Comparison of ENCODE assay signal across 16 cellular contexts in genomic region chr6:22045261-22045912, GRCh38.
"Had no signal": no experiment of that assay in that cellular context is flagged by ENCODE, and none has a peak within 500 bp of the region (broad histone marks: within the 10 kb centered on the region; RNA-seq: fewer than 3 reads in every experiment).

No MANE protein-coding gene starts in this region.

- H3K27me3 ChIP-seq: hepatocyte, sigmoid colon, upper lobe of right lung had no signal

- ATAC-seq: lower lobe of right lung, psoas muscle, upper lobe of right lung had no signal

- DNase-seq: activated CD4-positive, alpha-beta T cell treated with anti-CD3 and anti-CD28 coated beads for 48 hours; activated naive CD4-positive, alpha-beta T cell treated with anti-CD3 and anti-CD28 coated beads, Interleukin-2, amount 50 U/mL, for 16 hours; anterior cingulate cortex; cerebellar nuclear complex; dermis blood vessel endothelial cell; erythroblast; kidney glomerular epithelial cell; lower lobe of right lung; naive B cell; psoas muscle; sigmoid colon; T-helper 9 cell; upper lobe of right lung had no signal

- H3K4me3 Mint-ChIP-seq: naive B cell had no signal

- H3K27ac ChIP-seq: hepatocyte, lower lobe of right lung, psoas muscle, sigmoid colon, upper lobe of right lung, VCaP had no signal

- H3K4me1 Mint-ChIP-seq: naive B cell had no signal

- H3K27ac Mint-ChIP-seq: activated T-helper 2 cell treated with anti-CD3 and anti-CD28 coated beads, Interferon-gamma antibody, Interleukin-2, Interleukin-4, amounts not matched to agents 10 μg/mL and 5 μg/mL and 100 μg/mL, durations not matched to agents 14 hours and 24 hours and 36 hours; naive B cell had no signal

- H3K4me3 ChIP-seq: hepatocyte, lower lobe of right lung, psoas muscle, sigmoid colon, upper lobe of right lung had no signal

- H3K9me3 ChIP-seq: psoas muscle had no signal

- H3K36me3 ChIP-seq: lower lobe of right lung, sigmoid colon, upper lobe of right lung had no signal

- H3K27me3 Mint-ChIP-seq: naive B cell had no signal
